In genomic region chr7:89085580-89085979, GRCh38 we compare ENCODE assay signal across 26 cellular contexts.
"Had no signal": no experiment of that assay in that cellular context is flagged by ENCODE, and none has a peak within 500 bp of the region (broad histone marks: within the 10 kb centered on the region; RNA-seq: fewer than 3 reads in every experiment).

No MANE protein-coding gene starts in this region.

- H3K79me2 ChIP-seq: parathyroid adenoma had no signal

- H3K27ac ChIP-seq: dorsolateral prefrontal cortex, epithelial cell of prostate, gastrocnemius medialis, lower lobe of right lung, parathyroid adenoma, right lobe of liver, suprapubic skin, transverse colon, upper lobe of right lung, uterus had no signal

- H3K27me3 ChIP-seq: dorsolateral prefrontal cortex, gastrocnemius medialis, suprapubic skin, transverse colon, upper lobe of right lung, uterus had no signal

- H3K9ac ChIP-seq: parathyroid adenoma had no signal

- H3K36me3 Mint-ChIP-seq: mesothelial cell of epicardium; naive B cell; natural killer cell treated with Interleukin-12 subunit alpha and Interleukin-12 subunit beta and Interleukin-15 and Interleukin-18, amount 100 ng/mL, for 72 hours had no signal

- H2AFZ ChIP-seq: parathyroid adenoma had no signal

- H3K36me3 ChIP-seq: gastrocnemius medialis, lower lobe of right lung, right lobe of liver, suprapubic skin, transverse colon, upper lobe of right lung had no signal

- H3K4me1 ChIP-seq: gastrocnemius medialis, lower lobe of right lung, parathyroid adenoma, right lobe of liver, suprapubic skin, transverse colon, upper lobe of right lung, uterus had no signal

- H3K4me1 Mint-ChIP-seq: mesothelial cell of epicardium; naive B cell; neural crest cell; stimulated activated naive CD8-positive, alpha-beta T cell treated with anti-CD3 and anti-CD28 coated beads, Interleukin-15, amount 100 ng/mL, for 72 hours had no signal

- H3K27ac Mint-ChIP-seq: mesothelial cell of epicardium; naive B cell; natural killer cell treated with Interleukin-12 subunit alpha and Interleukin-12 subunit beta and Interleukin-15 and Interleukin-18, amount 100 ng/mL, for 72 hours; progenitor cell of endocrine pancreas; stimulated activated naive CD8-positive, alpha-beta T cell treated with anti-CD3 and anti-CD28 coated beads, Interleukin-15, amount 100 ng/mL, for 72 hours had no signal

- ATAC-seq: esophagus mucosa; gastrocnemius medialis; left ventricle myocardium superior; lower lobe of right lung; mucosa of descending colon; natural killer cell treated with Interleukin-12 subunit alpha and Interleukin-12 subunit beta and Interleukin-15 and Interleukin-18, amount 100 ng/mL, for 72 hours; right lobe of liver; stimulated activated naive CD8-positive, alpha-beta T cell treated with anti-CD3 and anti-CD28 coated beads, Interleukin-15, amount 100 ng/mL, for 72 hours; upper lobe of right lung had no signal

- DNase-seq: dorsolateral prefrontal cortex; effector CD4-positive, alpha-beta T cell; foreskin fibroblast; gastrocnemius medialis; head of caudate nucleus; left ventricle myocardium superior; lower lobe of right lung; mucosa of descending colon; naive B cell; right lobe of liver; small intestine; stimulated activated CD4-positive, alpha-beta T cell treated with anti-CD3 and anti-CD28 coated beads, Interleukin-15, amount 100 ng/mL, for 24 hours; stimulated activated CD4-positive, alpha-beta T cell treated with anti-CD3 and anti-CD28 coated beads, Interleukin-2, amount 100 ng/mL, for 48 hours; stimulated activated naive CD4-positive, alpha-beta T cell; stimulated activated naive CD8-positive, alpha-beta T cell treated with anti-CD3 and anti-CD28 coated beads, Interleukin-15, amount 100 ng/mL, for 72 hours; transverse colon; upper lobe of right lung; uterus had no signal

- H3K4me3 ChIP-seq: dorsolateral prefrontal cortex, gastrocnemius medialis, lower lobe of right lung, mucosa of descending colon, right lobe of liver, suprapubic skin, transverse colon, upper lobe of right lung, uterus had no signal

- H3K4me3 Mint-ChIP-seq: mesothelial cell of epicardium; naive B cell; natural killer cell treated with Interleukin-12 subunit alpha and Interleukin-12 subunit beta and Interleukin-15 and Interleukin-18, amount 100 ng/mL, for 72 hours; neural crest cell; stimulated activated naive CD8-positive, alpha-beta T cell treated with anti-CD3 and anti-CD28 coated beads, Interleukin-15, amount 100 ng/mL, for 72 hours had no signal

- H3K27me3 Mint-ChIP-seq: naive B cell; natural killer cell treated with Interleukin-12 subunit alpha and Interleukin-12 subunit beta and Interleukin-15 and Interleukin-18, amount 100 ng/mL, for 72 hours; progenitor cell of endocrine pancreas; stimulated activated naive CD8-positive, alpha-beta T cell treated with anti-CD3 and anti-CD28 coated beads, Interleukin-15, amount 100 ng/mL, for 72 hours had no signal

- H3K9me3 Mint-ChIP-seq: mesothelial cell of epicardium; neural crest cell; stimulated activated naive CD8-positive, alpha-beta T cell treated with anti-CD3 and anti-CD28 coated beads, Interleukin-15, amount 100 ng/mL, for 72 hours had no signal
